In the genomic region with DNA sequence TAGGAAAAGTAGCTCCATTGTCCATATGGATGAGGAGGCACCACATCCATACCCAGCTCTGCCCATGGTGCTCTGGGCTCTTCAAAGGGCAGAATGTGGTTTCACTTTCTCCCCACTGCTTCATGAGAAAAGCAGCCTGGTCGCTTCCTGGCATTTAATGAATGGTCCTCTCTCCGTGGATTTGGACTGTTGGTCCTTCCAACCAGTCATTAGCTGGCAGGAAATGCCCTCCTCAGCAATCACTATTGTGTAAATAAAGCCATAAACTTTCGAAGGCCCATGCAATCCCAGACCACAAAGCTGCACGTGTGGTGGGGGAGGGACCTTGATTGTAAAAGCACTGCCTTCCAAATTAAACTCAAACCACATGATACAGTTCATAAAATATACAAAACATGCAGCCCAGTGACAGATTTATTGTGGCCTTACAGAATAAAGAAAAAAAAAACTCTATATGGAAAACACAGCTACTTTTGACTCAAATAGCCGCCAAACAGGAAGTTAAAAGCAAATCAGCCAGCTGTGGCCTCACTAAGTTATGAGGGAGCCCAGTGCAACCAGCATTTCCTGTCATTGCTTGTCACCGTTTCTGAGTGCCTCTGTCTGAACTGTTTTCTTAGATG, we compare ENCODE assay signal across 8 cellular contexts. TPM values are rescaled to one million over a fixed set of nuclear protein-coding genes. Genes with fewer than 3 reads are reported as not detected.
A peak's percentile ranks its signal among the peaks of the same experiment; 100 is the strongest.
DNase-seq lines count a peak whose midpoint lies in the region; ATAC-seq and TF ChIP-seq lines count a peak whose summit lies in the region.

No MANE protein-coding gene starts in this region.

- H3K4me3 ChIP-seq in GM12875 (ENCODE audit: low read depth, low read length) (peak overlapping the region; percentile 36), KMS-11 (IDR thresholded peaks at IDR 0.05; ENCODE audit: insufficient read depth, low read depth, low read length) (no peak overlapping the region)

- H3K27ac Mint-ChIP-seq in T-cell (peak overlapping the region; percentile 90 to 97), chondrocyte (ENCODE audit: unreplicated experiment) (peak overlapping the region; percentile 91), memory B cell (peak overlapping the region; percentile 96)

- H3K9me3 Mint-ChIP-seq in T-cell, result no peaks in the 10 kb centered on the region
- H3K9me3 Mint-ChIP-seq in chondrocyte (ENCODE audit: low read depth), result no peaks in the 10 kb centered on the region
- H3K9me3 Mint-ChIP-seq in memory B cell, result no peaks in the 10 kb centered on the region

- peak overlapping the region; percentile 55; the same call in 1 of the 2 replicates for H2AFZ ChIP-seq in KMS-11 (ENCODE audit: low read depth)

- H3K36me3 Mint-ChIP-seq in T-cell, result no peaks in the 10 kb centered on the region
- no peaks in the 10 kb centered on the region for H3K36me3 Mint-ChIP-seq in chondrocyte (ENCODE audit: low read depth)
- H3K36me3 Mint-ChIP-seq in memory B cell, result no peaks in the 10 kb centered on the region

- H3K4me1 ChIP-seq in KMS-11 (ENCODE audit: low read depth, poor library complexity, severe bottlenecking), result peaks cover 63% of the 10 kb centered on the region

- H4K20me1 ChIP-seq in KMS-11 (ENCODE audit: insufficient read depth), result no peaks in the 10 kb centered on the region

- H3K27me3 Mint-ChIP-seq in T-cell, result peaks cover 0 to 12% of the 10 kb centered on the region in 2 donors
- H3K27me3 Mint-ChIP-seq in chondrocyte (ENCODE audit: low read depth), result no peaks in the 10 kb centered on the region
- H3K27me3 Mint-ChIP-seq in memory B cell, result no peaks in the 10 kb centered on the region

- POLR2A ChIA-PET in T-cell (lab: Charles Lee), result interaction anchor here in 1 of 2 donors (0.7 kb wide), 2 partner anchors 261 to 498 kb away, joined by 4 read pairs; no protein-coding TSS in a partner anchor

- ATAC-seq in GM21723 (IDR thresholded peaks at IDR 0.05; ENCODE audit: unreplicated experiment) (peak; percentile 95), T-cell (replicated peaks in 1 of 4) (peak; percentile 84 to 93 (median 88)), memory B cell (ENCODE audit: low read depth) (peak; percentile 90)

- H3K4me1 Mint-ChIP-seq in T-cell (peaks cover 29 to 68% (median 58%) of the 10 kb centered on the region in 3 donors), chondrocyte (ENCODE audit: low read depth) (peaks cover 14% of the 10 kb centered on the region), memory B cell (peaks cover 13% of the 10 kb centered on the region)

- TF ChIP-seq CTCF in GM12875 (IDR thresholded peaks at IDR 0.05; ENCODE audit: borderline replicate concordance, insufficient read depth, low read depth, low read length) (no peak), KMS-11 (conservative IDR thresholded peaks at IDR 0.05; ENCODE audit: low read depth, low read length) (no peak), chondrocyte (IDR thresholded peaks at IDR 0.05) (no peak)

- H3K36me3 ChIP-seq in KMS-11 (ENCODE audit: insufficient read depth), result no peaks in the 10 kb centered on the region

- H3K9ac ChIP-seq in KMS-11, result peak overlapping the region; percentile 75

- DNase-seq in T-cell (peak in 29 of 34 experiments; percentile 8 to 53 (median 29)), chondrocyte (ENCODE audit: low spot score) (no peak), memory B cell (ENCODE audit: low spot score in 2 of 2) (peak; percentile 16 to 28), superior temporal gyrus (ENCODE audit: extremely low spot score) (peak; percentile 40), NCI-H524 (lab: John Stamatoyannopoulos, UW) (no peak)

- peak overlapping the region; percentile 90 for H3K27ac ChIP-seq in KMS-11

- H3K4me3 Mint-ChIP-seq in T-cell, result peak overlapping the region; percentile 79 to 85 (median 82)
- peak overlapping the region; percentile 62 for H3K4me3 Mint-ChIP-seq in chondrocyte (ENCODE audit: unreplicated experiment)
- peak overlapping the region; percentile 85 for H3K4me3 Mint-ChIP-seq in memory B cell

- H3K4me2 ChIP-seq in KMS-11, result peak overlapping the region; percentile 53

- H3K27me3 ChIP-seq in KMS-11 (ENCODE audit: insufficient read depth, low read depth), result no peaks in the 10 kb centered on the region

- H3K79me2 ChIP-seq in KMS-11 (ENCODE audit: insufficient read depth, low read depth), result peaks cover 14% of the 10 kb centered on the region; the same call in 1 of the 2 replicates

- CTCF ChIA-PET in T-cell (lab: Charles Lee), result interaction anchor here in 1 of 2 donors (0.9 to 2.3 kb wide), 2 partner anchors 8 to 10 kb away, joined by 3 to 9 read pairs; a partner anchor contains a TSS

RNA-seq across cellular contexts. Expression of a gene that starts 8.1 kb away (rescaled TPM):
- 10 to 100 TPM; 23.3 to 39.5 (median 27.2) TPM for total RNA-seq in T-cell
- total RNA-seq in chondrocyte, result 3.8 to 7.5 TPM (median 4.5 TPM) in 3 replicates

Comparison
In these comparisons a context has a peak if more than half of its experiments do, and no peak if none do; other contexts are left out.
1. DNase-seq: peak in T-cell (29 of 34), memory B cell (2 of 2) and superior temporal gyrus (single experiment); none in chondrocyte (single experiment) and NCI-H524 (0 of 2).
2. Peak in every context shown above with its lines, with median percentiles within 50 percentile points of each other: ATAC-seq, H3K27ac Mint-ChIP-seq and H3K4me3 Mint-ChIP-seq.